1 cellular context compared by ENCODE assay signal in the genomic region with DNA sequence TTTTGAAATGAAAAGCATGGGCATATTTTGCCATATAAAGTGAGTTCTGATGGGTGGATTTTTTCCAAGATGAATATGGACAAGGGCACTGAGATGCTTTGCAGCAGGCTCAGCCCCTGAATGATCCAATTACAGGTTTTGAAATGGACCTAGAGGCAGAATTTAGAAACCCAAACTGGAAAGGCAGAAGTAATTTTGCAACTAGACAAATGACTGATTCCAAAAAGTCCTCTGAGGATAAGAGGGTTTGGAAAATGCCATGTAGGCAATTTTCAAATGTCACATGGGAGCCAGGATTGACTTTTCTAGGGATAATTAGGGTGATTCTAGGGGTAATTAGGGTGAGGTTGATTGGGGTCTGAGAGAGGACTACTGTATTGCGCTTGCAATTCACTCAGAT.
TF ChIP-seq lines count a peak whose summit lies in the region.

No MANE protein-coding gene starts in this region.

TF ChIP-seq in HepG2, 621 proteins besides CTCF, POLR2A, EP300 and RAD21 (continued from another document):
- TF ChIP-seq, protein P1, sequence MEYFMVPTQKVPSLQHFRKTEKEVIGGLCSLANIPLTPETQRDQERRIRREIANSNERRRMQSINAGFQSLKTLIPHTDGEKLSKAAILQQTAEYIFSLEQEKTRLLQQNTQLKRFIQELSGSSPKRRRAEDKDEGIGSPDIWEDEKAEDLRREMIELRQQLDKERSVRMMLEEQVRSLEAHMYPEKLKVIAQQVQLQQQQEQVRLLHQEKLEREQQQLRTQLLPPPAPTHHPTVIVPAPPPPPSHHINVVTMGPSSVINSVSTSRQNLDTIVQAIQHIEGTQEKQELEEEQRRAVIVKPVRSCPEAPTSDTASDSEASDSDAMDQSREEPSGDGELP (IDR thresholded peaks at IDR 0.05; ENCODE audit: borderline replicate concordance, low read depth), result no peak
- peak; percentile 86 for TF ChIP-seq MAFF (IDR thresholded peaks at IDR 0.05; ENCODE audit: low read depth, low read length)
- no peak for TF ChIP-seq SAFB2 (CRISPR knock-in tag; IDR thresholded peaks at IDR 0.05; ENCODE audit: borderline replicate concordance, low read depth)
- no peak for TF ChIP-seq CENPX (CRISPR knock-in tag; IDR thresholded peaks at IDR 0.05)
- no peak for TF ChIP-seq ZSCAN12 (CRISPR knock-in tag; IDR thresholded peaks at IDR 0.05)
TF ChIP-seq in HepG2: peak in this region for 2.
